Comparison of ENCODE assay signal across 12 cellular contexts in genomic region chr22:20211997-20212753, GRCh38. TPM values are rescaled to one million over a fixed set of nuclear protein-coding genes. Genes with fewer than 3 reads are reported as not detected.
A peak's percentile ranks its signal among the peaks of the same experiment; 100 is the strongest.
DNase-seq lines count a peak whose midpoint lies in the region; ATAC-seq, FAIRE-seq and TF ChIP-seq lines count a peak whose summit lies in the region.
"Had no signal": no experiment of that assay in that cellular context is flagged by ENCODE, and none has a peak within 500 bp of the region (broad histone marks: within the 10 kb centered on the region; RNA-seq: fewer than 3 reads in every experiment).

No MANE protein-coding gene starts in this region.

- H3K9me3 Mint-ChIP-seq in activated CD4-positive, alpha-beta T cell treated with anti-CD3 and anti-CD28 coated beads for 36 hours (ENCODE audit: low read depth): no peaks in the 10 kb centered on the region

- H3K4me3 ChIP-seq in transverse colon: no peak overlapping the region
- H3K4me3 ChIP-seq: suprapubic skin had no signal

- H3K4me1 ChIP-seq in transverse colon: peaks cover 0 to 15% (median 8%) of the 10 kb centered on the region in 4 donors

- H3K36me3 Mint-ChIP-seq in activated CD4-positive, alpha-beta T cell treated with anti-CD3 and anti-CD28 coated beads for 36 hours (ENCODE audit: low read depth): no peaks in the 10 kb centered on the region

- WGBS in transverse colon (ENCODE audit: low coverage in 1 of 2), 2 donors: 44 to 69% methylated on average over 7 to 26 of the region's 26 CpGs

- in situ Hi-C loops in transverse colon (cut with MboI; ENCODE audit: low pct_ligation_motif_present in 1 of 4, low pct_unique_long_range_greater_than_20kb in 1 of 4, low sequenced_read_pairs in 3 of 4): no loop called here

- POLR2A ChIA-PET in activated CD4-positive, alpha-beta T cell treated with anti-CD3 and anti-CD28 coated beads for 36 hours (lab: Charles Lee): no interaction called here

- peak; percentile 30 for DNase-seq in NCI-H748 (lab: John Stamatoyannopoulos, UW; ENCODE audit: unreplicated experiment)
- no peak for DNase-seq in NCI-H748 treated with DMSO at 0.1 percent for 48 hours (lab: John Stamatoyannopoulos, UW)
- peak; percentile 46 for DNase-seq in SW480 (ENCODE audit: low spot score)
- DNase-seq in iPS-NIHi11 (ENCODE audit: low spot score): peak; percentile 70
- peak; percentile 57 for DNase-seq in transverse colon
- DNase-seq in AML-193 (lab: John Stamatoyannopoulos, UW): no peak
- DNase-seq in D721Med (ENCODE audit: insufficient read length, low spot score): no peak
- no peak for DNase-seq in activated CD4-positive, alpha-beta T cell treated with anti-CD3 and anti-CD28 coated beads for 36 hours
- DNase-seq: activated CD8-positive, alpha-beta memory T cell treated with anti-CD3 and anti-CD28 coated beads, Interleukin-2, amount 50 U/mL, for 4 hours; cortex of kidney had no signal

- intact Hi-C loops in transverse colon (cut with DNase I; ENCODE audit: low total_unique reads): loop anchor here (10.0 kb wide), 1 partner anchor 357 kb away; the partner anchor contains the start of genes GNB1L and RTL10
- intact Hi-C loops in activated CD4-positive, alpha-beta T cell treated with anti-CD3 and anti-CD28 coated beads for 36 hours (cut with DNase I, micrococcal nuclease): no loop called here

- peaks cover 15% of the 10 kb centered on the region for H3K4me1 Mint-ChIP-seq in activated CD4-positive, alpha-beta T cell treated with anti-CD3 and anti-CD28 coated beads for 36 hours

- H3K4me3 Mint-ChIP-seq in activated CD4-positive, alpha-beta T cell treated with anti-CD3 and anti-CD28 coated beads for 36 hours: no peak overlapping the region

- H3K27me3 Mint-ChIP-seq in activated CD4-positive, alpha-beta T cell treated with anti-CD3 and anti-CD28 coated beads for 36 hours: no peaks in the 10 kb centered on the region

- no peaks in the 10 kb centered on the region for H3K36me3 ChIP-seq in transverse colon
- H3K36me3 ChIP-seq: suprapubic skin had no signal

- H3K9me3 ChIP-seq in transverse colon: no peaks in the 10 kb centered on the region
- H3K9me3 ChIP-seq: suprapubic skin had no signal

- no peaks in the 10 kb centered on the region for H3K27me3 ChIP-seq in transverse colon

- CTCF ChIA-PET in activated CD4-positive, alpha-beta T cell treated with anti-CD3 and anti-CD28 coated beads for 36 hours (lab: Charles Lee): no interaction called here

- FAIRE-seq in D721Med (lab: Jason Lieb, UNC): no peak

- no peak for ATAC-seq in activated CD4-positive, alpha-beta T cell treated with anti-CD3 and anti-CD28 coated beads for 36 hours
- ATAC-seq: Panc1 had no signal

- no peak overlapping the region for H3K27ac Mint-ChIP-seq in activated CD4-positive, alpha-beta T cell treated with anti-CD3 and anti-CD28 coated beads for 36 hours

- H3K27ac ChIP-seq in transverse colon: no peak overlapping the region
- H3K27ac ChIP-seq: suprapubic skin had no signal

- TF ChIP-seq POLR2A in transverse colon (IDR thresholded peaks at IDR 0.05): no peak

- TF ChIP-seq CTCF in transverse colon (IDR thresholded peaks at IDR 0.05): no peak
- no peak for TF ChIP-seq CTCF in D721Med (IDR thresholded peaks at IDR 0.05; ENCODE audit: insufficient read depth, missing control alignments)

- TF ChIP-seq EP300 in transverse colon (IDR thresholded peaks at IDR 0.05; ENCODE audit: low read depth): no peak

RNA-seq across cellular contexts. Expression of gene RTN4R, which starts 55.9 kb away (rescaled TPM):
- 10 to 100 TPM in 1 of 4 donors, 1 to 10 TPM in 1, under 1 TPM in 1, not detected in 1; 0.64 to 22.8 (median 3.0) TPM for total RNA-seq in transverse colon
- total RNA-seq in activated CD4-positive, alpha-beta T cell treated with anti-CD3 and anti-CD28 coated beads for 36 hours: 1 to 10 TPM; 2.2 to 2.3 TPM

Comparison
In these comparisons a context has a peak if more than half of its experiments do, and no peak if none do; other contexts are left out.
1. DNase-seq: peak in NCI-H748 (single experiment), SW480 (single experiment), iPS-NIHi11 (single experiment) and transverse colon (single experiment); none in NCI-H748 treated with DMSO at 0.1 percent for 48 hours (single experiment), AML-193 (0 of 2), D721Med (single experiment) and activated CD4-positive, alpha-beta T cell treated with anti-CD3 and anti-CD28 coated beads for 36 hours (single experiment).